1 cellular context compared by ENCODE assay signal in the genomic region with DNA sequence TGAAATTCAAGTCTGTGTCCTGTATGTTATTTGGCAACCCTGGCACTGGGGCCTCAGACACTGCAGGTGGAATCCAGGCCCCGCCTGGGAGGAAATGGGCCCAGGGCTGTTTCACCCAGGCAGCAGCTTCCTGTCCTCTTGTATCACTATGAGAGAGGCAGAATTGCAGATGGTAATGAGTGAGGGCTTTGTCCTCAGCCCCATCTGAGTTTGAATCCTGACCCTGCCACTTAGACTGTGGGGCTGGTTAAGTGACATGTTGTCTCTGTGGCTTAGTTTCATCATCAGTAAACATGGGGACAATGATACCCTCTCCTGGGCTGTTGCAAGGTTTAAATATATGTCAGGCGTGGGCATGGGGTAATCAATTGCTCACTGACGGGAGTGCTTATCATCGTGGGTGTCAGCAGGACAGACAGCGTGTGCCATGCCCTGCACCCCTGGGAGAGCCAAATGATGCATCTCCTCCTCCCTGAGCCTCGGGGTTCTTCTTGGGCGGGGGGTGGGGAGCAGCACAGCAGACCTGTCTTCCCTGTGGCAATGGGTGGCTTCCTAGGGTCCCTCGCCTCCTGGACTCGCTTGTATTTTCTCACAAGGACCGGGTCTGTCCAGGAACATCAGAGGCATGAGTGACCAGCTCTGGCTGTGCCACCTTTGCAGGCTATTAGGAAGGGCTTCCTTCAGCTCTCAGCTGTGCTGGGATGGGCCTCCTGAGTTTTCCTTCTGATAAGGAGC.
TF ChIP-seq lines count a peak whose summit lies in the region.

No MANE protein-coding gene starts in this region.

TF ChIP-seq in H1, 55 proteins besides CTCF, POLR2A, EP300 and RAD21:
- TF ChIP-seq TCF12 (IDR thresholded peaks at IDR 0.05; ENCODE audit: low read depth, low read length) (no peak), ATF3 (IDR thresholded peaks at IDR 0.05; ENCODE audit: insufficient read depth, low read depth, low read length) (no peak), HDAC6 (IDR thresholded peaks at IDR 0.05; ENCODE audit: low read depth, low read length) (no peak), RBBP5 (IDR thresholded peaks at IDR 0.05; ENCODE audit: borderline replicate concordance, low read depth, low read length) (no peak), CHD2 (IDR thresholded peaks at IDR 0.05; ENCODE audit: low read length) (no peak), SIN3A (conservative IDR thresholded peaks at IDR 0.05 in 1 of 2, IDR thresholded peaks at IDR 0.05 in 1 of 2; ENCODE audit: low read depth in 1 of 2, low read length in 2 of 2) (no peak), CBX8 (IDR thresholded peaks at IDR 0.05; ENCODE audit: borderline replicate concordance, low read depth, low read length) (no peak), GABPA (IDR thresholded peaks at IDR 0.05; ENCODE audit: borderline replicate concordance, insufficient read depth, low read length) (no peak), RNF2 (IDR thresholded peaks at IDR 0.05; ENCODE audit: borderline replicate concordance, low read depth, low read length, missing control alignments, poor library complexity, severe bottlenecking) (no peak), SIRT6 (IDR thresholded peaks at IDR 0.05; ENCODE audit: low read length) (no peak), SAP30 (IDR thresholded peaks at IDR 0.05; ENCODE audit: insufficient read depth, insufficient replicate concordance, low read length) (no peak), POLR2AphosphoS5 (IDR thresholded peaks at IDR 0.05; ENCODE audit: low read depth, low read length) (no peak), BCL11A (IDR thresholded peaks at IDR 0.05; ENCODE audit: low read depth in 2 of 2, low read length in 2 of 2) (no peak), KDM1A (IDR thresholded peaks at IDR 0.05; ENCODE audit: borderline replicate concordance, low read length) (no peak)
